16 cellular contexts compared by ENCODE assay signal in genomic region chr17:41599680-41600079, GRCh38. TPM values are rescaled to one million over a fixed set of nuclear protein-coding genes. Genes with fewer than 3 reads are reported as not detected.
DNase-seq lines count a peak whose midpoint lies in the region; ATAC-seq and TF ChIP-seq lines count a peak whose summit lies in the region.
"Had no signal": no experiment of that assay in that cellular context is flagged by ENCODE, and none has a peak within 500 bp of the region (broad histone marks: within the 10 kb centered on the region; RNA-seq: fewer than 3 reads in every experiment).

No MANE protein-coding gene starts in this region.

- H3K27ac ChIP-seq in HEK293 (ENCODE audit: extremely low read depth, low read depth, low read length) (no peak overlapping the region), RWPE2 (ENCODE audit: poor library complexity, severe bottlenecking) (no peak overlapping the region), left lung (no peak overlapping the region), breast epithelium (no peak overlapping the region)

- peaks cover under 1% of the 10 kb centered on the region for H3K9me3 Mint-ChIP-seq in nephron progenitor cell
- no peaks in the 10 kb centered on the region for H3K9me3 Mint-ChIP-seq in natural killer cell treated with Interleukin-12 subunit alpha and Interleukin-12 subunit beta and Interleukin-15 and Interleukin-18, amount 100 ng/mL, for 72 hours
- H3K9me3 Mint-ChIP-seq: CD4-positive, alpha-beta memory T cell had no signal

- no peak for TF ChIP-seq CTCF in HEK293 (tag by site-specific recombination; IDR thresholded peaks at IDR 0.05)
- TF ChIP-seq CTCF in RWPE2 (IDR thresholded peaks at IDR 0.05; ENCODE audit: poor library complexity, severe bottlenecking), result no peak
- no peak for TF ChIP-seq CTCF in nephron progenitor cell (IDR thresholded peaks at IDR 0.05)
- TF ChIP-seq CTCF in left lung (IDR thresholded peaks at IDR 0.05), result no peak
- no peak for TF ChIP-seq CTCF in breast epithelium (IDR thresholded peaks at IDR 0.05)

- H3K9me3 ChIP-seq in HEK293 (ENCODE audit: control insufficient read depth, insufficient read depth, low read depth, low read length) (no peaks in the 10 kb centered on the region), RWPE2 (ENCODE audit: severe bottlenecking) (no peaks in the 10 kb centered on the region), left lung (no peaks in the 10 kb centered on the region), breast epithelium (no peaks in the 10 kb centered on the region)

- peaks cover 21% of the 10 kb centered on the region for H3K27me3 Mint-ChIP-seq in nephron progenitor cell (ENCODE audit: low read depth, poor library complexity)
- peaks cover 7 to 14% of the 10 kb centered on the region in 2 donors for H3K27me3 Mint-ChIP-seq in natural killer cell treated with Interleukin-12 subunit alpha and Interleukin-12 subunit beta and Interleukin-15 and Interleukin-18, amount 100 ng/mL, for 72 hours

- DNase-seq in RWPE2 (ENCODE audit: low spot score) (no peak), nephron progenitor cell (no peak), left lung (no peak), breast epithelium (ENCODE audit: low spot score in 2 of 2) (no peak)
- no peak for DNase-seq in natural killer cell treated with Interleukin-12 subunit alpha and Interleukin-12 subunit beta and Interleukin-15 and Interleukin-18, amount 100 ng/mL, for 72 hours (ENCODE audit: low spot score)
- DNase-seq: C1 segment of cervical spinal cord; CD4-positive, alpha-beta memory T cell; DMS79; GOT3; H9 had no signal

- H3K36me3 ChIP-seq in HEK293 (ENCODE audit: control insufficient read depth in 2 of 2, insufficient read depth in 1 of 2, low read length in 2 of 2), result no peaks in the 10 kb centered on the region
- no peaks in the 10 kb centered on the region for H3K36me3 ChIP-seq in RWPE2 (ENCODE audit: low read depth)
- no peaks in the 10 kb centered on the region for H3K36me3 ChIP-seq in left lung
- H3K36me3 ChIP-seq in breast epithelium, result no peaks in the 10 kb centered on the region

- peak; percentile 27; the same call in 1 of the 3 replicates for ATAC-seq in RWPE2 (ENCODE audit: low read depth)
- no peak for ATAC-seq in GM19467 (IDR thresholded peaks at IDR 0.05; ENCODE audit: unreplicated experiment)
- ATAC-seq in left lung, result no peak
- no peak for ATAC-seq in natural killer cell treated with Interleukin-12 subunit alpha and Interleukin-12 subunit beta and Interleukin-15 and Interleukin-18, amount 100 ng/mL, for 72 hours
- ATAC-seq: GM12878 had no signal

- TF ChIP-seq POLR2A in breast epithelium (IDR thresholded peaks at IDR 0.05), result no peak

- peaks cover 3% of the 10 kb centered on the region for H3K4me1 ChIP-seq in HEK293 (ENCODE audit: control insufficient read depth, insufficient read depth, low read length)
- no peaks in the 10 kb centered on the region for H3K4me1 ChIP-seq in RWPE2 (ENCODE audit: insufficient read depth, poor library complexity, severe bottlenecking)
- no peaks in the 10 kb centered on the region for H3K4me1 ChIP-seq in left lung
- no peaks in the 10 kb centered on the region for H3K4me1 ChIP-seq in breast epithelium

- no peak overlapping the region for H3K4me3 Mint-ChIP-seq in nephron progenitor cell
- no peak overlapping the region for H3K4me3 Mint-ChIP-seq in natural killer cell treated with Interleukin-12 subunit alpha and Interleukin-12 subunit beta and Interleukin-15 and Interleukin-18, amount 100 ng/mL, for 72 hours
- H3K4me3 Mint-ChIP-seq: B cell; CD4-positive, alpha-beta memory T cell; H9 had no signal

- H3K4me1 Mint-ChIP-seq in nephron progenitor cell, result peaks cover 9% of the 10 kb centered on the region
- peaks cover 0 to 8% of the 10 kb centered on the region in 2 donors for H3K4me1 Mint-ChIP-seq in natural killer cell treated with Interleukin-12 subunit alpha and Interleukin-12 subunit beta and Interleukin-15 and Interleukin-18, amount 100 ng/mL, for 72 hours (ENCODE audit: low read depth in 2 of 2)
- H3K4me1 Mint-ChIP-seq: B cell; CD4-positive, alpha-beta memory T cell had no signal

- H3K27me3 ChIP-seq in RWPE2 (ENCODE audit: insufficient read depth, poor library complexity, severe bottlenecking) (no peaks in the 10 kb centered on the region), left lung (peaks cover 0 to 17% of the 10 kb centered on the region in 2 donors), breast epithelium (no peaks in the 10 kb centered on the region)

- POLR2A ChIA-PET in HEK293 (lab: Yijun Ruan, JAX), result interaction anchor here (0.7 kb wide), 1 partner anchor 1013 kb away, joined by 3 read pairs; no protein-coding TSS in a partner anchor

- CTCF ChIA-PET in HEK293 (lab: Yijun Ruan, JAX), result interaction anchor here (0.7 to 0.8 kb wide), 2 partner anchors 20 to 50 kb away, joined by 3 to 6 read pairs; no protein-coding TSS in a partner anchor

- no peaks in the 10 kb centered on the region for H3K36me3 Mint-ChIP-seq in nephron progenitor cell (ENCODE audit: low read depth)
- no peaks in the 10 kb centered on the region for H3K36me3 Mint-ChIP-seq in natural killer cell treated with Interleukin-12 subunit alpha and Interleukin-12 subunit beta and Interleukin-15 and Interleukin-18, amount 100 ng/mL, for 72 hours
- H3K36me3 Mint-ChIP-seq: CD4-positive, alpha-beta memory T cell had no signal

- peak overlapping the region; percentile 35 for H3K27ac Mint-ChIP-seq in nephron progenitor cell
- no peak overlapping the region for H3K27ac Mint-ChIP-seq in natural killer cell treated with Interleukin-12 subunit alpha and Interleukin-12 subunit beta and Interleukin-15 and Interleukin-18, amount 100 ng/mL, for 72 hours
- H3K27ac Mint-ChIP-seq: B cell; CD4-positive, alpha-beta memory T cell; H9 had no signal

- H3K4me3 ChIP-seq in HEK293 (ENCODE audit: low read depth, low read length) (no peak overlapping the region), RWPE2 (ENCODE audit: severe bottlenecking) (no peak overlapping the region), left lung (no peak overlapping the region), breast epithelium (no peak overlapping the region)
- H3K4me3 ChIP-seq: GM12878 had no signal

- intact Hi-C loops in left lung (cut with DNase I) (no loop called here), breast epithelium (cut with DNase I; ENCODE audit: low total_unique reads) (loop anchor here (5.0 kb wide), 1 partner anchor 1867 kb away; the partner anchor contains the start of gene MIEN1)

TF ChIP-seq in HEK293, 187 proteins besides CTCF, POLR2A, EP300 and RAD21:
- TF ChIP-seq ZSCAN4 (tag by site-specific recombination; IDR thresholded peaks at IDR 0.05) (no peak), ZNF521 (tag by site-specific recombination; IDR thresholded peaks at IDR 0.05) (no peak), ZFHX2 (tag by site-specific recombination; conservative IDR thresholded peaks at IDR 0.05) (peak; percentile 56), ZNF530 (tag by site-specific recombination; IDR thresholded peaks at IDR 0.05; ENCODE audit: low read depth) (no peak), EGR2 (tag by site-specific recombination; IDR thresholded peaks at IDR 0.05; ENCODE audit: low read depth) (peak; percentile 78), HOXA7 (CRISPR knock-in tag; IDR thresholded peaks at IDR 0.05; ENCODE audit: borderline replicate concordance) (no peak)
- TF ChIP-seq, protein P1, sequence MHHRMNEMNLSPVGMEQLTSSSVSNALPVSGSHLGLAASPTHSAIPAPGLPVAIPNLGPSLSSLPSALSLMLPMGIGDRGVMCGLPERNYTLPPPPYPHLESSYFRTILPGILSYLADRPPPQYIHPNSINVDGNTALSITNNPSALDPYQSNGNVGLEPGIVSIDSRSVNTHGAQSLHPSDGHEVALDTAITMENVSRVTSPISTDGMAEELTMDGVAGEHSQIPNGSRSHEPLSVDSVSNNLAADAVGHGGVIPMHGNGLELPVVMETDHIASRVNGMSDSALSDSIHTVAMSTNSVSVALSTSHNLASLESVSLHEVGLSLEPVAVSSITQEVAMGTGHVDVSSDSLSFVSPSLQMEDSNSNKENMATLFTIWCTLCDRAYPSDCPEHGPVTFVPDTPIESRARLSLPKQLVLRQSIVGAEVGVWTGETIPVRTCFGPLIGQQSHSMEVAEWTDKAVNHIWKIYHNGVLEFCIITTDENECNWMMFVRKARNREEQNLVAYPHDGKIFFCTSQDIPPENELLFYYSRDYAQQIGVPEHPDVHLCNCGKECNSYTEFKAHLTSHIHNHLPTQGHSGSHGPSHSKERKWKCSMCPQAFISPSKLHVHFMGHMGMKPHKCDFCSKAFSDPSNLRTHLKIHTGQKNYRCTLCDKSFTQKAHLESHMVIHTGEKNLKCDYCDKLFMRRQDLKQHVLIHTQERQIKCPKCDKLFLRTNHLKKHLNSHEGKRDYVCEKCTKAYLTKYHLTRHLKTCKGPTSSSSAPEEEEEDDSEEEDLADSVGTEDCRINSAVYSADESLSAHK (tag by site-specific recombination; IDR thresholded peaks at IDR 0.05), result no peak
TF ChIP-seq in HEK293: peak in this region for 2.

RNA-seq across cellular contexts. Expression of gene KRT16, which starts 12.9 kb away (rescaled TPM):
- 1 to 10 TPM in 1 of 2 donors, under 1 TPM in 1; 0.65 to 1.0 TPM for total RNA-seq in left lung
- total RNA-seq in natural killer cell treated with Interleukin-12 subunit alpha and Interleukin-12 subunit beta and Interleukin-15 and Interleukin-18, amount 100 ng/mL, for 72 hours, result not detected
- total RNA-seq in breast epithelium, result 100 to 1,000 TPM in 1 of 3 donors, 10 to 100 TPM in 1, 1 to 10 TPM in 1; 2.6 to 100 (median 51.8) TPM
- total RNA-seq: B cell; CD4-positive, alpha-beta memory T cell; G401; GM12878; H9; HT1080 had no signal

RNA-seq across cellular contexts. Expression of gene KRT14, which starts 13.0 kb away (rescaled TPM):
- total RNA-seq in left lung (1 to 10 TPM in 1 of 2 donors, not detected in 1; 1.5 TPM), breast epithelium (100 to 1,000 TPM in 2 of 3 donors, under 1 TPM in 1; 0.80 to 692 (median 388) TPM)
- not detected for total RNA-seq in natural killer cell treated with Interleukin-12 subunit alpha and Interleukin-12 subunit beta and Interleukin-15 and Interleukin-18, amount 100 ng/mL, for 72 hours
- total RNA-seq: B cell; CD4-positive, alpha-beta memory T cell; G401; GM12878; H9 had no signal

RNA-seq across cellular contexts. Expression of gene KRT17, which starts 24.7 kb away (rescaled TPM):
- total RNA-seq in left lung (10 to 100 TPM; 14.2 to 85.6 TPM), breast epithelium (1,000 to 10,000 TPM in 2 of 3 donors, 1 to 10 TPM in 1; 1.9 to 1,676 (median 1,373) TPM)
- not detected for total RNA-seq in natural killer cell treated with Interleukin-12 subunit alpha and Interleukin-12 subunit beta and Interleukin-15 and Interleukin-18, amount 100 ng/mL, for 72 hours
- total RNA-seq: B cell; CD4-positive, alpha-beta memory T cell; G401 had no signal

RNA-seq across cellular contexts. Expression of gene KRT9, which starts 27.8 kb away (rescaled TPM):
- total RNA-seq in left lung, result not detected
- not detected for total RNA-seq in natural killer cell treated with Interleukin-12 subunit alpha and Interleukin-12 subunit beta and Interleukin-15 and Interleukin-18, amount 100 ng/mL, for 72 hours
- total RNA-seq in breast epithelium, result under 1 TPM in 1 of 3 donors, not detected in 2; 0.44 TPM
- total RNA-seq: B cell; CD4-positive, alpha-beta memory T cell; G401; GM12878; H9; HT1080 had no signal
